8 cellular contexts compared by ENCODE assay signal in the genomic region with DNA sequence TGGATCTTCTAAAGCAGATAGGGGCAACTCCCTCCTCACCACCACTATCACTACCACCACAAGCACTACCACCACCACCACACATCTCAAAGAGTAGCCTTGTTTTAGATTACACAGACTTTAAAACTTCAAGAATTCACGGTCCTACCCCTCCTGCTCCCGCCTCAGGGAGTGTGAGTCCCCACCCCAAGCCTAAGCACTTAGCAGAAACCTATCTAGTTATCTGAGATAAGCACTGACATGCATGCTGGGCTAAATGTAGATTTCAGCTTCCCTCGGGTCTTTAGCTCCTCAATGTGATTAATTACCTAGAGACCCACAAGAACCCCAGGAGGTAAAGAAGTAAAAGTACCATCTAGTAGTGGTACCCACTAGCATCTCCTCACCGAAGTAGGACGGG.
A peak's percentile ranks its signal among the peaks of the same experiment; 100 is the strongest.
DNase-seq lines count a peak whose midpoint lies in the region; ATAC-seq and TF ChIP-seq lines count a peak whose summit lies in the region.

No MANE protein-coding gene starts in this region.

- H3K4me1 ChIP-seq in DND-41 (ENCODE audit: insufficient read depth, low read length) (peaks cover 32% of the 10 kb centered on the region), rectal smooth muscle tissue (ENCODE audit: control insufficient read depth, insufficient read depth, low read length) (no peaks in the 10 kb centered on the region)

- ATAC-seq in DND-41 (ENCODE audit: insufficient read depth, low read depth) (no peak), HG03045 (IDR thresholded peaks at IDR 0.05; ENCODE audit: unreplicated experiment) (no peak)

- no peak for TF ChIP-seq CTCF in DND-41 (IDR thresholded peaks at IDR 0.05; ENCODE audit: borderline replicate concordance, extremely low read depth, low read length, poor library complexity, severe bottlenecking)

- DNase-seq in DND-41, result no peak
- no peak for DNase-seq in SK-N-MC (ENCODE audit: low read depth, low spot score)
- peak; percentile 13 for DNase-seq in foreskin melanocyte
- no peak for DNase-seq in Ammon's horn (ENCODE audit: low spot score)
- no peak for DNase-seq in 8988T
- no peak for DNase-seq in SW 1271 (lab: John Stamatoyannopoulos, UW)

- H3K9ac ChIP-seq in DND-41 (ENCODE audit: low read depth, low read length) (peak overlapping the region; percentile 70), SK-N-MC (ENCODE audit: insufficient read length) (peak overlapping the region; percentile 70), rectal smooth muscle tissue (ENCODE audit: low read length) (no peak overlapping the region)

- H3K27me3 ChIP-seq in DND-41 (ENCODE audit: insufficient read depth, low read length, poor library complexity) (no peaks in the 10 kb centered on the region), rectal smooth muscle tissue (ENCODE audit: control insufficient read depth, insufficient read depth, low read length) (no peaks in the 10 kb centered on the region)

- H3K36me3 ChIP-seq in DND-41 (ENCODE audit: insufficient read depth, low read length) (no peaks in the 10 kb centered on the region), SK-N-MC (ENCODE audit: insufficient read depth, low read length) (no peaks in the 10 kb centered on the region), rectal smooth muscle tissue (ENCODE audit: control insufficient read depth, insufficient read depth, low read length) (no peaks in the 10 kb centered on the region)

- H4K20me1 ChIP-seq in DND-41 (ENCODE audit: insufficient read depth, low read length), result no peaks in the 10 kb centered on the region

- peak overlapping the region; percentile 50; the same call in 1 of the 2 replicates for H3K27ac ChIP-seq in DND-41 (ENCODE audit: low read length)
- no peak overlapping the region for H3K27ac ChIP-seq in SK-N-MC
- H3K27ac ChIP-seq in rectal smooth muscle tissue (ENCODE audit: low read depth, low read length), result no peak overlapping the region

- H3K4me2 ChIP-seq in DND-41 (ENCODE audit: insufficient read depth, low read length), result peak overlapping the region; percentile 77

- no peaks in the 10 kb centered on the region for H3K9me3 ChIP-seq in DND-41 (ENCODE audit: insufficient read depth, low read length, severe bottlenecking)
- H3K9me3 ChIP-seq in SK-N-MC (ENCODE audit: low read depth, low read length), result no peaks in the 10 kb centered on the region

- H2AFZ ChIP-seq in DND-41 (ENCODE audit: low read depth, low read length), result peak overlapping the region; percentile 81

- H3K4me3 ChIP-seq in DND-41 (ENCODE audit: low read depth in 1 of 2, low read length in 2 of 2) (peak overlapping the region in 1 of 2 experiments; percentile 70; a peak in 3 of 4 replicates), SK-N-MC (peak overlapping the region; percentile 85), rectal smooth muscle tissue (ENCODE audit: low read length) (peak overlapping the region; percentile 80)

- H3K79me2 ChIP-seq in DND-41 (ENCODE audit: insufficient read depth, low read length), result no peaks in the 10 kb centered on the region
